Comparison of ENCODE assay signal across 8 cellular contexts in the genomic region with DNA sequence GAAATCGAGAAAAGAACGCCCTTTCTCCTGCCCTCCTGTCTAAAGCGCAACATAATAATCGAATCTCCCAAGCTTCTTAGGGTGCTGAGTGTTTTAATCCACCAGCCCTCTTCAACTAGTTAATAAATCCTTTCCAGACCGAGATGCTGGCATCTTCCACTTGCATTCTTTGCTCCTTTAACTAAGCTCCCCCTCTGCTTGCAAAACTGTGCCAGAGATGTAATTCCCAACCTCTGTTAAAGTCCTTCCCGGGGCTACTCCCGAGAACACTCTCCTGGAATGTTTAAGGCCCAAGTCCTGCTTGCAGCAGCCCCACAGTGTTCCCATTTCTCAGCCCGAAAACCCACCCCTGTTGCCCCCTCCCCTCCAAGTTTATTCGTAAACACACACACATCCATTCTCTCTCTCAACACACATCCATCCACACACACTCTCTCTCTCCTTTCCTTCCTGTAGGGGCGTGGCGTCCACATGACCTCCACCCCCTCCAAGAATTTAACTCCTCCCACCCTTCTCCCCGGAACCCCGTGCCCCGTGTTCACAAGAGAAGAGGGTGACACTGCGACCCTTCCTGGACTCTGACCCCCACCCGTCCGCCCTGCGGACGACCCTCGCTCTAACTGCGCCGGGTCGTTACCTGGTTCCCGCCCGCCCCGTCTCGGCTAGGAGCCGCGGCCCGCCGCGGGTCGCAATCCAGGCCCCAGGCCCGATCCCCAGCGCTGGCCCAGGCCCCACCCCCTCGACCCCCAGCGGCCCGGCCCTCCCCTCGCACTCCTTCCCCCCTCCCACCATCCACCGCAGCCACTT. TPM values are rescaled to one million over a fixed set of nuclear protein-coding genes. Genes with fewer than 3 reads are reported as not detected.
DNase-seq lines count a peak whose midpoint lies in the region; ATAC-seq and TF ChIP-seq lines count a peak whose summit lies in the region.

No MANE protein-coding gene starts in this region.

- H3K9me3 ChIP-seq in mucosa of descending colon, result no peaks in the 10 kb centered on the region

- peaks cover 22% of the 10 kb centered on the region for H3K36me3 Mint-ChIP-seq in Calu3 (ENCODE audit: insufficient read depth, unreplicated experiment)

- H3K27me3 Mint-ChIP-seq in Calu3 (ENCODE audit: unreplicated experiment), result no peaks in the 10 kb centered on the region

- peaks cover 56% of the 10 kb centered on the region for H3K4me1 Mint-ChIP-seq in Calu3 (ENCODE audit: low read depth, unreplicated experiment)

- peak overlapping the region; percentile 23 for H3K4me3 ChIP-seq in mucosa of descending colon

- intact Hi-C loops in Calu3 (cut with micrococcal nuclease; ENCODE audit: unreplicated experiment) (loop anchor here (2.0 kb wide), 1 partner anchor 17 kb away; no protein-coding TSS in a partner anchor), mucosa of descending colon (cut with DNase I, micrococcal nuclease) (loop anchor here in 1 of 2 donors (10.0 kb wide), 1 partner anchor 55 kb away; a partner anchor contains a TSS)

- peak; percentile 90 for DNase-seq in Calu3
- DNase-seq in HT1080 (ENCODE audit: low read depth), result peak; percentile 89
- DNase-seq in NOMO-1 treated with DMSO at 0.1 percent for 48 hours (lab: John Stamatoyannopoulos, UW; ENCODE audit: unreplicated experiment), result peak; percentile 86
- peak; percentile 68 for DNase-seq in activated CD8-positive, alpha-beta memory T cell treated with anti-CD3 and anti-CD28 coated beads, Interleukin-2, amount 50 U/mL, for 24 hours (ENCODE audit: extremely low read depth)
- peak; percentile 75 for DNase-seq in epithelial cell of prostate (ENCODE audit: low read depth, low spot score)
- DNase-seq in mucosa of descending colon, result peak in 2 of 3 donors; percentile 91 to 92
- peak; percentile 61 to 87 for DNase-seq in stimulated activated CD8-positive, alpha-beta memory T cell treated with anti-CD3 and anti-CD28 coated beads, Interleukin-4, amount 100 ng/mL, for 4 hours (ENCODE audit: low read depth in 2 of 2, low spot score in 1 of 2)

- no peaks in the 10 kb centered on the region for H3K36me3 ChIP-seq in mucosa of descending colon (ENCODE audit: low read depth)

- peak overlapping the region; percentile 94 for H3K27ac ChIP-seq in epithelial cell of prostate

- peak overlapping the region; percentile 44 for H3K27ac Mint-ChIP-seq in Calu3 (ENCODE audit: unreplicated experiment)

- TF ChIP-seq CTCF in Calu3 (IDR thresholded peaks at IDR 0.05; ENCODE audit: unreplicated experiment), result no peak
- TF ChIP-seq CTCF in mucosa of descending colon (IDR thresholded peaks at IDR 0.05), result no peak

- no TSS peak for BruUV-seq in Calu3 (replicated peaks; lab: Mats Ljungman, UMichigan)

- peaks cover 51% of the 10 kb centered on the region for H3K4me1 ChIP-seq in mucosa of descending colon (ENCODE audit: low read depth)

- CTCF ChIA-PET in Calu3 (lab: Charles Lee), result interaction anchor here (0.8 to 0.9 kb wide), 2 partner anchors 7 to 380 kb away, joined by 3 to 4 read pairs; a partner anchor contains a TSS

- H3K9me3 Mint-ChIP-seq in Calu3 (ENCODE audit: low read depth, unreplicated experiment), result no peaks in the 10 kb centered on the region

- ATAC-seq in GM21390 (IDR thresholded peaks at IDR 0.05; ENCODE audit: unreplicated experiment) (peak; percentile 58), mucosa of descending colon (peak; percentile 87)

- peak overlapping the region; percentile 72 for H3K4me3 Mint-ChIP-seq in Calu3 (ENCODE audit: low read depth, unreplicated experiment)

RNA-seq across cellular contexts. Expression of a gene that starts 7.0 kb away (rescaled TPM):
- total RNA-seq in Calu3 (2022) (77.5 and 86.4 TPM in 2 replicates), mucosa of descending colon (100 to 1,000 TPM in 2 of 3 donors, 10 to 100 TPM in 1; 89.8 to 117 (median 104) TPM)
- 65.3 and 76.2 TPM in 2 replicates for total RNA-seq in HT1080 (2014; rRNA removed; shearing (Covaris generic))
- polyA plus RNA-seq in HT1080 (2015; cell fraction: cytosol; rRNA removed), result 90.5 and 97.9 TPM in 2 replicates
- polyA plus RNA-seq in HT1080 (2015; cell fraction: nucleus; rRNA removed), result 63.8 and 81.4 TPM in 2 replicates

RNA-seq across cellular contexts. Expression of a gene that starts 51.5 kb away (rescaled TPM):
- total RNA-seq in Calu3 (2022) (43.5 and 46.4 TPM in 2 replicates), mucosa of descending colon (10 to 100 TPM; 37.3 to 41.5 (median 40.2) TPM)
- 16.1 and 16.2 TPM in 2 replicates for total RNA-seq in HT1080 (2014; rRNA removed; shearing (Covaris generic))
- polyA plus RNA-seq in HT1080 (2015; cell fraction: cytosol; rRNA removed), result 10.5 and 19.5 TPM in 2 replicates
- polyA plus RNA-seq in HT1080 (2015; cell fraction: nucleus; rRNA removed), result 28.6 and 36.8 TPM in 2 replicates

Comparison
In these comparisons a context has a peak if more than half of its experiments do, and no peak if none do; other contexts are left out.
1. Peak in every context shown above with its lines: DNase-seq, ATAC-seq, H3K4me3 ChIP-seq and H3K27ac ChIP-seq.